13 cellular contexts compared by ENCODE assay signal in the genomic region with DNA sequence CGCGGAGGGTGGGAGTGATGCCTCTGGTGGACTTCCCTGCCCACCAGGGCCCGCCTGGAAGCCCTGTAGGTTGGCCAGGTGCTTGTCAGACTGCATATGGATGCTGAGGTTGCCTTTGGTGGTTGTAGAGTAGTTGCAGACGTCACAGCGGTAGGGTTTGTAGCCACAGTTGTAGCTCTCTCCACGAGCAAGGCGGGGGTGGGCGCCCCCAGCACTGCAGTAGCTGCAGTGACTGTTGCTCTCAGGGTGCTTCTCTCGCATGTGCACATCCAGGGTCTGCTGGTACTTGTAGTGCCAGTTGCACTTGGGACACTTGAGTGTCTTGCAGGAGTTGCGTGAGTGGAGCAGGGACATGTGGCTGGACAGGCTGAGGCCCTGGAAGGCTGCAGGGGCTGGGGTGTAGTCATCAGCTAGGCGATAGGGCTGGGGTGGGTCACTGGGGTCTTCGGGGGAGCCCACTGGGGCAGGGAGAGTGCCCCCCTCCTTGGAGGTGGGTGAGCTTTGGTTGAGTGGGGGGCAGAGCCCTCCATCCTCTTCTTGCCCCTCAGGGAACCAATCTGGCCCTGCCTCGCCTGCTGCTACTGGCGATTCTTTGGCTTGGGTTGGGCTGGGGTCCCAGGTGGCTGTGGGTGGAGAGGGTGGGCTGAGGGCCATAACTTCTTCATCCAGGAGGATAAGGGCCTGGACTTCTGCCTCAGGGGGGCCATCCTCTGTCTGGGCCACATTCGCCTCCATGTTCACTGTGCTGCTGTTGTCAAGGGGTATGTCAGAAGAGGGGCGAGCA. TPM values are rescaled to one million over a fixed set of nuclear protein-coding genes. Genes with fewer than 3 reads are reported as not detected.
DNase-seq lines count a peak whose midpoint lies in the region; ATAC-seq and TF ChIP-seq lines count a peak whose summit lies in the region.
"Had no signal": no experiment of that assay in that cellular context is flagged by ENCODE, and none has a peak within 500 bp of the region (broad histone marks: within the 10 kb centered on the region; RNA-seq: fewer than 3 reads in every experiment).

No MANE protein-coding gene starts in this region.

- dilution Hi-C loops in IMR-90 (cut with HindIII; ENCODE audit: low sequenced_read_pairs, unreplicated experiment): no loop called here

- no peak overlapping the region for H2AFZ ChIP-seq in IMR-90 (replicated peaks; ENCODE audit: low read length, poor library complexity)
- no peak overlapping the region for H2AFZ ChIP-seq in neuronal stem cell (ENCODE audit: low read length)
- H2AFZ ChIP-seq: GM23338 had no signal

- no peak overlapping the region for H4K8ac ChIP-seq in IMR-90 (ENCODE audit: low read depth in 2 of 2, low read length in 2 of 2)
- H4K8ac ChIP-seq in neuronal stem cell (ENCODE audit: low read depth, low read length): peak overlapping the region; percentile 65

- no peak overlapping the region for H2BK20ac ChIP-seq in IMR-90 (ENCODE audit: low read depth, low read length)

- no peak for ATAC-seq in IMR-90 (ENCODE audit: low read depth)
- ATAC-seq in GM21390 (IDR thresholded peaks at IDR 0.05; ENCODE audit: unreplicated experiment): no peak
- ATAC-seq: GM23338 had no signal

- H4K91ac ChIP-seq in IMR-90 (ENCODE audit: insufficient read depth, low read depth, low read length): no peak overlapping the region
- no peak overlapping the region for H4K91ac ChIP-seq in neuronal stem cell (ENCODE audit: low read depth, low read length, poor library complexity)

- H3K9me3 ChIP-seq in IMR-90 (ENCODE audit: control insufficient read depth, insufficient read depth, low read length) (no peaks in the 10 kb centered on the region), neuronal stem cell (replicated peaks in 1 of 2; ENCODE audit: control insufficient read depth in 2 of 2, insufficient read depth in 1 of 2, low read depth in 1 of 2, low read length in 2 of 2) (no peaks in the 10 kb centered on the region)
- H3K9me3 ChIP-seq: BE2C, Caco-2 had no signal

- H3K27ac Mint-ChIP-seq in endothelial cell (ENCODE audit: unreplicated experiment): no peak overlapping the region
- H3K27ac Mint-ChIP-seq: CD4-positive, CD25-positive, alpha-beta regulatory T cell had no signal

- H3K79me1 ChIP-seq in IMR-90 (ENCODE audit: low read depth in 1 of 2, low read length in 2 of 2) (no peaks in the 10 kb centered on the region), neuronal stem cell (ENCODE audit: low read depth, low read length) (peaks cover 7% of the 10 kb centered on the region)

- H3K4me3 ChIP-seq in IMR-90 (ENCODE audit: insufficient read depth, low read depth, low read length): no peak overlapping the region
- H3K4me3 ChIP-seq in neuronal stem cell (ENCODE audit: low read length in 2 of 2): peak overlapping the region in 1 of 2 donors; percentile 10
- H3K4me3 ChIP-seq: GM23338 had no signal

- in situ Hi-C loops in IMR-90 (cut with MboI; ENCODE audit: low sequenced_read_pairs): no loop called here

- intact Hi-C loops in IMR-90 (cut with micrococcal nuclease): no loop called here

- H3K27me3 Mint-ChIP-seq in endothelial cell (ENCODE audit: unreplicated experiment): peaks cover 17% of the 10 kb centered on the region
- H3K27me3 Mint-ChIP-seq: CD4-positive, CD25-positive, alpha-beta regulatory T cell had no signal

- no peak for DNase-seq in IMR-90
- DNase-seq in neuronal stem cell (ENCODE audit: low spot score): no peak
- no peak for DNase-seq in endothelial cell (ENCODE audit: low spot score)
- no peak for DNase-seq in NCI-H146 (lab: John Stamatoyannopoulos, UW)
- DNase-seq: ACHN; BE2C; C1 segment of cervical spinal cord; Caco-2; CD4-positive, CD25-positive, alpha-beta regulatory T cell; GDM1; H7 had no signal

- H2BK120ac ChIP-seq in IMR-90 (ENCODE audit: low read depth, low read length) (no peak overlapping the region), neuronal stem cell (ENCODE audit: low read depth, low read length) (no peak overlapping the region)

- H3K23ac ChIP-seq in IMR-90 (ENCODE audit: low read depth, low read length): no peak overlapping the region
- H3K23ac ChIP-seq in neuronal stem cell (ENCODE audit: low read depth, low read length, poor library complexity): peak overlapping the region; percentile 77

- no peak for TF ChIP-seq RAD21 in IMR-90 (IDR thresholded peaks at IDR 0.05; ENCODE audit: low read length)

- peaks cover 43% of the 10 kb centered on the region for H3K4me1 Mint-ChIP-seq in endothelial cell (ENCODE audit: unreplicated experiment)

- TSS peak; percentile 57 for BruUV-seq in IMR-90 (replicated peaks; lab: Mats Ljungman, UMichigan)

- H3K27me3 ChIP-seq in IMR-90 (ENCODE audit: control insufficient read depth, insufficient read depth, low read length): no peaks in the 10 kb centered on the region
- no peaks in the 10 kb centered on the region for H3K27me3 ChIP-seq in neuronal stem cell (ENCODE audit: control insufficient read depth in 3 of 3, insufficient read depth in 3 of 3, low read depth in 1 of 3, low read length in 3 of 3)
- H3K27me3 ChIP-seq: BE2C had no signal

- no peak overlapping the region for H3K9ac ChIP-seq in IMR-90 (ENCODE audit: low read depth, low read length)
- H3K9ac ChIP-seq in neuronal stem cell (ENCODE audit: low read depth, low read length, poor library complexity): peak overlapping the region; percentile 57

- no peak overlapping the region for H3K4me2 ChIP-seq in IMR-90 (ENCODE audit: low read depth, low read length)
- no peak overlapping the region for H3K4me2 ChIP-seq in neuronal stem cell (ENCODE audit: insufficient read depth, low read length, poor library complexity, severe bottlenecking)
- H3K4me2 ChIP-seq: GM23338 had no signal

- POLR2A ChIA-PET in IMR-90 (lab: Charles Lee; ENCODE audit: unreplicated experiment): no interaction called here

- no peaks in the 10 kb centered on the region for H3K9me1 ChIP-seq in IMR-90 (ENCODE audit: insufficient read depth, low read length)

- 76% methylated on average over 9 of the region's 16 CpGs; no CpG with 5 or more reads in 1 of the 2 experiments for WGBS in IMR-90 (ENCODE audit: extremely low coverage in 2 of 2, insufficient read length in 1 of 2), 2 experiments
- WGBS in neuronal stem cell (ENCODE audit: extremely low coverage in 2 of 2, insufficient read length in 2 of 2, insufficient replicate concordance in 1 of 2), 2 donors: no CpG with 5 or more reads among the region's 16 CpGs

- no peak overlapping the region for H2BK12ac ChIP-seq in neuronal stem cell (ENCODE audit: low read length)

- H2BK5ac ChIP-seq in IMR-90 (ENCODE audit: low read depth, low read length, poor library complexity, severe bottlenecking) (no peak overlapping the region), neuronal stem cell (ENCODE audit: low read length) (peak overlapping the region; percentile 66)

- no peak for TF ChIP-seq POLR2A in IMR-90 (IDR thresholded peaks at IDR 0.05; ENCODE audit: low read depth, low read length)

- H3K56ac ChIP-seq in IMR-90 (ENCODE audit: extremely low read depth, insufficient read depth, low read length): no peak overlapping the region

- no peak overlapping the region for H2AK9ac ChIP-seq in IMR-90 (replicated peaks; ENCODE audit: low read depth, low read length, poor library complexity)

- H2BK15ac ChIP-seq in IMR-90 (ENCODE audit: low read depth, low read length) (no peak overlapping the region), neuronal stem cell (ENCODE audit: low read length) (no peak overlapping the region)

- H2AK5ac ChIP-seq in IMR-90 (ENCODE audit: low read depth, low read length): no peak overlapping the region
- no peak overlapping the region for H2AK5ac ChIP-seq in neuronal stem cell (ENCODE audit: low read depth, low read length)

- H3K27ac ChIP-seq in IMR-90 (ENCODE audit: insufficient read depth, low read length) (no peak overlapping the region), neuronal stem cell (replicated peaks; ENCODE audit: low read length) (no peak overlapping the region)

- no peak overlapping the region for H3K4ac ChIP-seq in IMR-90 (ENCODE audit: low read depth, low read length)
- H3K4ac ChIP-seq in neuronal stem cell (ENCODE audit: low read length): no peak overlapping the region

- H3K36me3 ChIP-seq in IMR-90 (ENCODE audit: control insufficient read depth, insufficient read depth, low read length) (no peaks in the 10 kb centered on the region), neuronal stem cell (replicated peaks in 1 of 2; ENCODE audit: control insufficient read depth in 2 of 2, insufficient read depth in 2 of 2, low read length in 2 of 2) (peaks cover 20 to 23% of the 10 kb centered on the region in 2 donors)
- H3K36me3 ChIP-seq: BE2C had no signal

- H4K5ac ChIP-seq in IMR-90 (ENCODE audit: low read depth, low read length): no peak overlapping the region

- CTCF ChIA-PET in IMR-90 (lab: Yijun Ruan, JAX): no interaction called here

- H3K14ac ChIP-seq in IMR-90 (replicated peaks; ENCODE audit: low read depth, low read length) (no peak overlapping the region), neuronal stem cell (ENCODE audit: low read length) (no peak overlapping the region)

- H3K18ac ChIP-seq in IMR-90 (ENCODE audit: low read depth, low read length) (no peak overlapping the region), neuronal stem cell (ENCODE audit: low read length) (no peak overlapping the region)

- H3K4me1 ChIP-seq in IMR-90 (ENCODE audit: control insufficient read depth, insufficient read depth, low read length) (peaks cover 5% of the 10 kb centered on the region; the same call in 1 of the 2 replicates), neuronal stem cell (ENCODE audit: control insufficient read depth in 2 of 2, insufficient read depth in 1 of 2, low read depth in 1 of 2, low read length in 2 of 2) (peaks cover 1 to 15% of the 10 kb centered on the region in 2 donors)
- H3K4me1 ChIP-seq: BE2C, Caco-2 had no signal

- TF ChIP-seq CTCF in IMR-90 (conservative IDR thresholded peaks at IDR 0.05; ENCODE audit: low read depth, low read length) (no peak), endothelial cell (IDR thresholded peaks at IDR 0.05; ENCODE audit: unreplicated experiment) (no peak)

- no peaks in the 10 kb centered on the region for H3K9me3 Mint-ChIP-seq in endothelial cell (ENCODE audit: unreplicated experiment)
- H3K9me3 Mint-ChIP-seq: GM23338 had no signal

- H3K36me3 Mint-ChIP-seq in endothelial cell (ENCODE audit: low read depth, unreplicated experiment): peaks cover 19% of the 10 kb centered on the region
- H3K36me3 Mint-ChIP-seq: CD4-positive, CD25-positive, alpha-beta regulatory T cell had no signal

- no peak overlapping the region for H3K4me3 Mint-ChIP-seq in endothelial cell (ENCODE audit: unreplicated experiment)
- H3K4me3 Mint-ChIP-seq: CD4-positive, CD25-positive, alpha-beta regulatory T cell; GM23338 had no signal

- H4K20me1 ChIP-seq in IMR-90 (ENCODE audit: insufficient read depth, low read length): no peaks in the 10 kb centered on the region; the same call in 1 of the 2 replicates

RNA-seq across cellular contexts. Expression of a gene that starts 17.7 kb away (rescaled TPM):
- total RNA-seq in IMR-90 (2012; rRNA removed): under 0.01 and 0.18 TPM in 2 replicates
- polyA plus RNA-seq in IMR-90 (2012; rRNA removed): 0.53 and 0.67 TPM in 2 replicates
- polyA plus RNA-seq in IMR-90 (2012; cell fraction: cytosol; rRNA removed): 0.19 and 0.24 TPM in 2 replicates
- 0.44 and 0.90 TPM in 2 replicates for polyA plus RNA-seq in IMR-90 (2012; cell fraction: nucleus; rRNA removed; ENCODE audit: low replicate concordance)
- polyA plus RNA-seq in neuronal stem cell (2013, experiment 1 of 2): 3.9 TPM
- 4.4 TPM for polyA plus RNA-seq in neuronal stem cell (2013, experiment 2 of 2)
- 12.7 TPM for total RNA-seq in endothelial cell (ENCODE audit: unreplicated experiment)
- polyA plus RNA-seq: CD4-positive, CD25-positive, alpha-beta regulatory T cell had no signal

RNA-seq across cellular contexts. Expression of a gene that starts 22.2 kb away (rescaled TPM):
- total RNA-seq in IMR-90 (2012; rRNA removed) (5.0 and 5.8 TPM in 2 replicates), endothelial cell (ENCODE audit: unreplicated experiment) (6.9 TPM)
- 8.6 and 9.2 TPM in 2 replicates for polyA plus RNA-seq in IMR-90 (2012; rRNA removed)
- 9.5 and 10.3 TPM in 2 replicates for polyA plus RNA-seq in IMR-90 (2012; cell fraction: cytosol; rRNA removed)
- 20.1 and 27.8 TPM in 2 replicates for polyA plus RNA-seq in IMR-90 (2012; cell fraction: nucleus; rRNA removed; ENCODE audit: low replicate concordance)
- 8.8 TPM for polyA plus RNA-seq in neuronal stem cell (2013, experiment 1 of 2)
- 7.5 TPM for polyA plus RNA-seq in neuronal stem cell (2013, experiment 2 of 2)

RNA-seq across cellular contexts. Expression of a gene that starts 33.7 kb away (rescaled TPM):
- total RNA-seq in IMR-90 (2012; rRNA removed): 2.2 and 2.9 TPM in 2 replicates
- polyA plus RNA-seq in IMR-90 (2012; rRNA removed): 19.2 and 19.7 TPM in 2 replicates
- 4.7 and 6.1 TPM in 2 replicates for polyA plus RNA-seq in IMR-90 (2012; cell fraction: cytosol; rRNA removed)
- polyA plus RNA-seq in IMR-90 (2012; cell fraction: nucleus; rRNA removed; ENCODE audit: low replicate concordance): 148 and 262 TPM in 2 replicates
- 77.9 TPM for polyA plus RNA-seq in neuronal stem cell (2013, experiment 1 of 2)
- polyA plus RNA-seq in neuronal stem cell (2013, experiment 2 of 2): 80.8 TPM
- total RNA-seq in endothelial cell (ENCODE audit: unreplicated experiment): 134 TPM

RNA-seq across cellular contexts. Expression of a gene that starts 44.7 kb away (rescaled TPM):
- total RNA-seq in IMR-90 (2012; rRNA removed): not detected in 2 replicates
- polyA plus RNA-seq in IMR-90 (2012; rRNA removed): not detected in 2 replicates
- not detected in 2 replicates for polyA plus RNA-seq in IMR-90 (2012; cell fraction: cytosol; rRNA removed)
- not detected in 2 replicates for polyA plus RNA-seq in IMR-90 (2012; cell fraction: nucleus; rRNA removed; ENCODE audit: low replicate concordance)
- polyA plus RNA-seq in neuronal stem cell (2013, experiment 1 of 2): 19.9 TPM
- polyA plus RNA-seq in neuronal stem cell (2013, experiment 2 of 2): 21.1 TPM
- 0.64 TPM for total RNA-seq in endothelial cell (ENCODE audit: unreplicated experiment)
- total RNA-seq: Caco-2; CD4-positive, CD25-positive, alpha-beta regulatory T cell had no signal

Comparison
In these comparisons a context has a peak if more than half of its experiments do, and no peak if none do; other contexts are left out.
1. RNA of a gene that starts 17.7 kb away (total RNA-seq): 12.7 TPM in endothelial cell (single experiment); under 0.01 to 0.18 TPM in IMR-90; every median in the first group is over 10 times any median in the second.
2. RNA of a gene that starts 33.7 kb away (total RNA-seq): 134 TPM in endothelial cell (single experiment); 2.2 to 2.9 TPM in IMR-90; every median in the first group is over 10 times any median in the second.